In the genomic region with DNA sequence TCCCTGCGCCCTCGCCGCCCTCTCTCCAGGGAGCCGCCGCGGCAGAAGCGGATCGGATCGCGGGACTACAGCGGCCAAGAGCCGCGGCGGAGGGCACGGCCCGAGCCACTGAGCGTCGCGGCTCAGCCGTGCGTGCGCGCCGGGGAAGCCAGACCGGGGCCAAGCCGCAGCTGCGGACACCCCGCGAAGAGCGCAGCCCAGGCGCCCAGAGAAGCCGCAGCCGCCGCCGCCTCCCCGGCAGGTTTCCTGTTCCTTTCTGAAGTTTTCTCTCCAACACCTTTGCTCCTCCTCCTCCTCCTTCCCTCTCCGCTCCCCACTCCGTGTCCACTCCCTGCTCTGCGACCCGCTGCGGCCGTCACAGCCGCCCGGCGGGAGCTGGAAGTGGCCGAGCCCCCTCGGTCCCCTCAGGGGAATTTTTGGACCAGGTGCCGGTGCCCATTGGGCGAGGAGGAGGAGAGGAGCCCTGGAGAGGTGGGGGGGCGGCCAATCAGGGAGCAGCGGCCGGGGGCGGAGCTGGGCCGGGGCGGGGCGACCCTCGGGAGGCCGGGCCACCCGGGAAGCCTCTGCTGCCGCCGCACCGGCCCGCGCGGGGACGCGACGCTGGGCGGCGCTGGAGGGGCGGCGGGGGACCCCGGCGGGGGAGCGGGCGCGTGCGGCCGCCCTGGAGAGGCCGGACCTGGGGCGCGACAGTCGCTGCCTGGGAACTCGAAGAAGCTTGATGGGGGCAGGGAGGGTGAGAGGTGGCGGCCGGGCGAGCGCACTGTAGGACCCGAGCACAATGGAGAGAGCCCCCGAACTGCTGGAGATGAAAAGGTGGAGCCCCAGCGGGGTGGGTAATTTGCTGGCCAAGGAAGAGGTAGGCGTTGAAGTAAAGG, we compare ENCODE assay signal across 8 cellular contexts. TPM values are rescaled to one million over a fixed set of nuclear protein-coding genes. Genes with fewer than 3 reads are reported as not detected.
A peak's percentile ranks its signal among the peaks of the same experiment; 100 is the strongest.
DNase-seq lines count a peak whose midpoint lies in the region; ATAC-seq and TF ChIP-seq lines count a peak whose summit lies in the region.

A gene (minus strand): TSS at position 378 of the 875 bp plus-strand sequence. CDS start 413 bp downstream, outside the sequence.

- TF ChIP-seq CTCF in C4-2B (conservative IDR thresholded peaks at IDR 0.05) (peak; percentile 89), liver (IDR thresholded peaks at IDR 0.05; ENCODE audit: low read depth, low read length, missing input control) (peak; percentile 25)

- peak within 1 kb of the TSS; percentile 82 to 95 for H3K9ac ChIP-seq in liver (ENCODE audit: low read depth in 1 of 2, low read length in 2 of 2)

- WGBS in liver = under 1% methylated on average over 92 of the region's 92 CpGs

- H3K27me3 ChIP-seq in liver (ENCODE audit: control insufficient read depth in 4 of 4, insufficient read depth in 4 of 4, low read length in 3 of 4) = no peaks in the 10 kb centered on the region

- no peaks in the 10 kb centered on the region for H3K9me3 ChIP-seq in liver (ENCODE audit: control insufficient read depth in 4 of 4, low read length in 3 of 4)

- H3K4me3 ChIP-seq in liver (ENCODE audit: low read depth in 1 of 3, low read length in 3 of 3) = peak within 1 kb of the TSS; percentile 82 to 94 (median 85)

- ATAC-seq in HG03439 (IDR thresholded peaks at IDR 0.05; ENCODE audit: unreplicated experiment) = peak; percentile 70

- H3K36me3 ChIP-seq in liver (ENCODE audit: control insufficient read depth in 4 of 4, insufficient read depth in 3 of 4, low read depth in 1 of 4, low read length in 3 of 4) = no peaks in the 10 kb centered on the region

- H3K27ac ChIP-seq in C4-2B = peak within 1 kb of the TSS; percentile 71
- H3K27ac ChIP-seq in liver (ENCODE audit: low read depth in 1 of 2, low read length in 2 of 2) = peak within 1 kb of the TSS; percentile 90 to 97

- peaks cover 2 to 30% (median 18%) of the 10 kb centered on the region in 4 donors for H3K4me1 ChIP-seq in liver (ENCODE audit: control insufficient read depth in 4 of 4, insufficient read depth in 4 of 4, low read length in 3 of 4)

- peak in 1 of 2 donors; percentile 29 for TF ChIP-seq RAD21 in liver (IDR thresholded peaks at IDR 0.05)

- peak; percentile 99 for DNase-seq in GM19238 (ENCODE audit: insufficient read length, low spot score)
- peak; percentile 85 for DNase-seq in NCI-H526 treated with DMSO at 0.1 percent for 48 hours (lab: John Stamatoyannopoulos, UW)
- peak; percentile 87 to 88 for DNase-seq in activated CD4-positive, alpha-beta T cell treated with anti-CD3 and anti-CD28 coated beads, Interleukin-2, amount 50 U/mL, for 24 hours (ENCODE audit: low read depth in 1 of 2, low spot score in 1 of 2)
- peak; percentile 89 for DNase-seq in dermis blood vessel endothelial cell
- peak; percentile 90 to 94 for DNase-seq in stimulated activated CD4-positive, alpha-beta T cell treated with anti-CD3 and anti-CD28 coated beads, Interleukin-4, amount 100 ng/mL, for 4 hours

TF ChIP-seq in liver, 16 proteins besides CTCF, POLR2A, EP300 and RAD21:
- TF ChIP-seq TAF1 (conservative IDR thresholded peaks at IDR 0.05) (peak; percentile 80), SP1 (IDR thresholded peaks at IDR 0.05) (peak; percentile 46), GABPA (IDR thresholded peaks at IDR 0.05 in 1 of 2, conservative IDR thresholded peaks at IDR 0.05 in 1 of 2) (no peak), YY1 (IDR thresholded peaks at IDR 0.05) (peak; percentile 76)
- TF ChIP-seq, protein P1, sequence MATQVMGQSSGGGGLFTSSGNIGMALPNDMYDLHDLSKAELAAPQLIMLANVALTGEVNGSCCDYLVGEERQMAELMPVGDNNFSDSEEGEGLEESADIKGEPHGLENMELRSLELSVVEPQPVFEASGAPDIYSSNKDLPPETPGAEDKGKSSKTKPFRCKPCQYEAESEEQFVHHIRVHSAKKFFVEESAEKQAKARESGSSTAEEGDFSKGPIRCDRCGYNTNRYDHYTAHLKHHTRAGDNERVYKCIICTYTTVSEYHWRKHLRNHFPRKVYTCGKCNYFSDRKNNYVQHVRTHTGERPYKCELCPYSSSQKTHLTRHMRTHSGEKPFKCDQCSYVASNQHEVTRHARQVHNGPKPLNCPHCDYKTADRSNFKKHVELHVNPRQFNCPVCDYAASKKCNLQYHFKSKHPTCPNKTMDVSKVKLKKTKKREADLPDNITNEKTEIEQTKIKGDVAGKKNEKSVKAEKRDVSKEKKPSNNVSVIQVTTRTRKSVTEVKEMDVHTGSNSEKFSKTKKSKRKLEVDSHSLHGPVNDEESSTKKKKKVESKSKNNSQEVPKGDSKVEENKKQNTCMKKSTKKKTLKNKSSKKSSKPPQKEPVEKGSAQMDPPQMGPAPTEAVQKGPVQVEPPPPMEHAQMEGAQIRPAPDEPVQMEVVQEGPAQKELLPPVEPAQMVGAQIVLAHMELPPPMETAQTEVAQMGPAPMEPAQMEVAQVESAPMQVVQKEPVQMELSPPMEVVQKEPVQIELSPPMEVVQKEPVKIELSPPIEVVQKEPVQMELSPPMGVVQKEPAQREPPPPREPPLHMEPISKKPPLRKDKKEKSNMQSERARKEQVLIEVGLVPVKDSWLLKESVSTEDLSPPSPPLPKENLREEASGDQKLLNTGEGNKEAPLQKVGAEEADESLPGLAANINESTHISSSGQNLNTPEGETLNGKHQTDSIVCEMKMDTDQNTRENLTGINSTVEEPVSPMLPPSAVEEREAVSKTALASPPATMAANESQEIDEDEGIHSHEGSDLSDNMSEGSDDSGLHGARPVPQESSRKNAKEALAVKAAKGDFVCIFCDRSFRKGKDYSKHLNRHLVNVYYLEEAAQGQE (IDR thresholded peaks at IDR 0.05) = peak; percentile 93
TF ChIP-seq in liver: peak in this region for 4.

RNA-seq across cellular contexts. Expression of the gene that starts here (rescaled TPM):
- 43.2 and 64.6 TPM in 2 replicates for total RNA-seq in dermis blood vessel endothelial cell
- 10 to 100 TPM; 51.6 to 93.3 TPM for total RNA-seq in liver
- polyA plus RNA-seq in liver = 10 to 100 TPM; 11.7 to 19.2 TPM

Comparison
In these comparisons a context has a peak if more than half of its experiments do, and no peak if none do; other contexts are left out.
1. Peak in every context shown above with its lines: DNase-seq, ATAC-seq, H3K4me3 ChIP-seq and H3K27ac ChIP-seq.